9 cellular contexts compared by ENCODE assay signal in the genomic region with DNA sequence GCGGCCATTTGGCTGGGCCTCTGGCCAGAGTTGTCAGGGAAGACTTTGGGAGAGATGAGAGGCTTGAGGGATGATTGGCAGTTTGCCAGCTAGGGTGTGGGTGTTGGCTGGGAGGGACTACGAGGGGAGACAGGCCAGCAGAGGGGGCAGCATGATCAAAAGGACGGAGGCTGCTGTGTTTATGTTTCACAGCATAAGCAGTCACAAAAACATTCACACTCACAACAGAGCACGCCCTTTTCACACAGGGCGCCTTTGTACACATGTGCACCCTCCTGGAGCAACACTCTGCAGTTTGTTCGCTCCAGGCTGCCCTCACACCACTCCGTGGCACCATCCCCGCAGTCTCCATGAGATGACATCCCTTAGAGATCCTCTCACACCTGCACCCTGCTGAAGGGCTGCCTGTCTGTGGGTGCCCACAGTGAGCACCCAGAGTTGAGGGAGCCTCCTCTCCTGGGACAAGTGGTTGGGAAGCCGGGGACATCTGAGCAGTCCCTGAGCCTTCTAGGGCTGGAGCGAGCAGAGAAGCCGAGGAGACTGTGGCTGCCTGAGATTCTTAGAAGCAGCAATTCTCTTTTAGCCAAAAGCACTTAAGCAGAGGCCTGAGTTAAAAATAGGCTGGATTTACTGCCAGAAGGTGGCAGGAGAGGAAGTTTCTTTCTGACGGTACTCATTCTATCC. TPM values are rescaled to one million over a fixed set of nuclear protein-coding genes. Genes with fewer than 3 reads are reported as not detected.
DNase-seq lines count a peak whose midpoint lies in the region; ATAC-seq, FAIRE-seq and TF ChIP-seq lines count a peak whose summit lies in the region.
"Had no signal": no experiment of that assay in that cellular context is flagged by ENCODE, and none has a peak within 500 bp of the region (broad histone marks: within the 10 kb centered on the region; RNA-seq: fewer than 3 reads in every experiment).

No MANE protein-coding gene starts in this region.

- ATAC-seq in activated T-cell treated with anti-CD3 and anti-CD28 coated beads, Interleukin-2, amount 50 U/mL, for 72 hours (replicated peaks in 1 of 2): peak; percentile 47 to 51

- DNase-seq in activated T-cell treated with anti-CD3 and anti-CD28 coated beads, Interleukin-2, amount 50 U/mL, for 72 hours: no peak
- no peak for DNase-seq in activated T-cell treated with anti-CD3 and anti-CD28 coated beads, Interleukin-2, amount 50 U/mL, for 48 hours
- peak; percentile 85 to 91 for DNase-seq in NCI-H446 (lab: John Stamatoyannopoulos, UW)
- no peak for DNase-seq in ascending aorta (ENCODE audit: low spot score in 2 of 2)
- peak; percentile 59 for DNase-seq in kidney
- DNase-seq in suprapubic skin (ENCODE audit: low spot score in 2 of 2): no peak
- DNase-seq in effector CD8-positive, alpha-beta T cell (lab: John Stamatoyannopoulos, UW): no peak
- DNase-seq in GM10266 (ENCODE audit: extremely low spot score): no peak

- intact Hi-C loops in ascending aorta (cut with DNase I) (no loop called here), kidney (cut with DNase I) (loop anchor here (5.0 kb wide), 1 partner anchor 73 kb away; no protein-coding TSS in a partner anchor)

- TF ChIP-seq CTCF in ascending aorta (IDR thresholded peaks at IDR 0.05): peak in 2 of 3 experiments; percentile 32 to 53
- TF ChIP-seq CTCF in kidney (IDR thresholded peaks at IDR 0.05; ENCODE audit: borderline replicate concordance, extremely low read depth, insufficient read depth): peak; percentile 65
- peak in 1 of 2 donors; percentile 23 for TF ChIP-seq CTCF in suprapubic skin (IDR thresholded peaks at IDR 0.05)
- no peak for TF ChIP-seq CTCF in GM10266 (IDR thresholded peaks at IDR 0.05; ENCODE audit: control insufficient read depth, insufficient read depth, low read depth, missing control alignments)

- H3K27ac ChIP-seq in ascending aorta: peak overlapping the region; percentile 35 to 51
- H3K27ac ChIP-seq in kidney (ENCODE audit: low read depth in 2 of 2, low read length in 2 of 2): no peak overlapping the region
- peak overlapping the region; percentile 3 for H3K27ac ChIP-seq in suprapubic skin

- 12% methylated on average over 9 of the region's 12 CpGs for WGBS in suprapubic skin

- H3K9me3 ChIP-seq in ascending aorta (no peaks in the 10 kb centered on the region), kidney (ENCODE audit: control insufficient read depth in 1 of 2, low read length in 2 of 2) (no peaks in the 10 kb centered on the region), suprapubic skin (no peaks in the 10 kb centered on the region)

- H3K36me3 ChIP-seq in ascending aorta: no peaks in the 10 kb centered on the region
- no peaks in the 10 kb centered on the region for H3K36me3 ChIP-seq in kidney (ENCODE audit: control insufficient read depth in 1 of 2, insufficient read depth in 2 of 2, low read length in 2 of 2)
- no peaks in the 10 kb centered on the region for H3K36me3 ChIP-seq in suprapubic skin

- H3K27me3 Mint-ChIP-seq in activated T-cell treated with anti-CD3 and anti-CD28 coated beads, Interleukin-2, amount 50 U/mL, for 72 hours (ENCODE audit: low read depth): peaks cover 8% of the 10 kb centered on the region

- H3K27ac Mint-ChIP-seq in activated T-cell treated with anti-CD3 and anti-CD28 coated beads, Interleukin-2, amount 50 U/mL, for 72 hours: no peak overlapping the region
- H3K27ac Mint-ChIP-seq: activated naive CD4-positive, alpha-beta T cell treated with anti-CD3 and anti-CD28 coated beads, Interleukin-2, amount 50 U/mL, for 24 hours had no signal

- no peak for TF ChIP-seq POLR2A in suprapubic skin (IDR thresholded peaks at IDR 0.05)

- peaks cover 0 to 6% of the 10 kb centered on the region in 2 donors for H3K4me1 ChIP-seq in ascending aorta
- peaks cover 0 to 4% of the 10 kb centered on the region in 2 donors for H3K4me1 ChIP-seq in kidney (ENCODE audit: control insufficient read depth in 1 of 2, insufficient read depth in 1 of 2, low read depth in 1 of 2, low read length in 2 of 2)
- peaks cover 20% of the 10 kb centered on the region for H3K4me1 ChIP-seq in suprapubic skin

- H3K36me3 Mint-ChIP-seq in activated T-cell treated with anti-CD3 and anti-CD28 coated beads, Interleukin-2, amount 50 U/mL, for 72 hours (ENCODE audit: insufficient read depth in 2 of 2): no peaks in the 10 kb centered on the region
- H3K36me3 Mint-ChIP-seq: activated naive CD4-positive, alpha-beta T cell treated with anti-CD3 and anti-CD28 coated beads, Interleukin-2, amount 50 U/mL, for 24 hours had no signal

- FAIRE-seq in kidney (lab: Jason Lieb, UNC): no peak

- H3K9me3 Mint-ChIP-seq in activated T-cell treated with anti-CD3 and anti-CD28 coated beads, Interleukin-2, amount 50 U/mL, for 72 hours: no peaks in the 10 kb centered on the region
- H3K9me3 Mint-ChIP-seq: activated naive CD4-positive, alpha-beta T cell treated with anti-CD3 and anti-CD28 coated beads, Interleukin-2, amount 50 U/mL, for 24 hours had no signal

- H3K4me3 ChIP-seq in ascending aorta (peak overlapping the region in 1 of 2 donors; percentile 19), kidney (ENCODE audit: low read length in 2 of 2) (no peak overlapping the region), suprapubic skin (no peak overlapping the region)

- peaks cover 11% of the 10 kb centered on the region for H3K4me1 Mint-ChIP-seq in activated T-cell treated with anti-CD3 and anti-CD28 coated beads, Interleukin-2, amount 50 U/mL, for 72 hours (ENCODE audit: low read depth)

- no peak overlapping the region for H3K4me3 Mint-ChIP-seq in activated T-cell treated with anti-CD3 and anti-CD28 coated beads, Interleukin-2, amount 50 U/mL, for 72 hours
- H3K4me3 Mint-ChIP-seq: activated naive CD4-positive, alpha-beta T cell treated with anti-CD3 and anti-CD28 coated beads, Interleukin-2, amount 50 U/mL, for 24 hours had no signal

- no peak overlapping the region for H3K9ac ChIP-seq in kidney (ENCODE audit: low read length in 2 of 2)

- H3K27me3 ChIP-seq in ascending aorta (no peaks in the 10 kb centered on the region), suprapubic skin (no peaks in the 10 kb centered on the region)

- TF ChIP-seq EP300 in suprapubic skin (IDR thresholded peaks at IDR 0.05): no peak

RNA-seq across cellular contexts. Expression of a gene that starts 15.4 kb away (rescaled TPM):
- total RNA-seq in activated T-cell treated with anti-CD3 and anti-CD28 coated beads, Interleukin-2, amount 50 U/mL, for 72 hours: 1 to 10 TPM; 4.1 to 4.7 TPM
- 1.5 TPM for total RNA-seq in ascending aorta
- total RNA-seq in kidney: 1.7 TPM
- 1.2 TPM for polyA plus RNA-seq in kidney (ENCODE audit: insufficient read depth, low read depth, low replicate concordance)
- total RNA-seq in suprapubic skin: 100 to 1,000 TPM in 1 of 4 donors, 10 to 100 TPM in 3; 28.8 to 104 (median 77.6) TPM

RNA-seq across cellular contexts. Expression of a gene that starts 30.5 kb away (rescaled TPM):
- 1 to 10 TPM; 3.4 to 4.0 TPM for total RNA-seq in activated T-cell treated with anti-CD3 and anti-CD28 coated beads, Interleukin-2, amount 50 U/mL, for 72 hours
- 11.2 TPM for total RNA-seq in ascending aorta
- total RNA-seq in kidney: 7.6 TPM
- polyA plus RNA-seq in kidney (ENCODE audit: insufficient read depth, low read depth, low replicate concordance): 11.8 TPM
- total RNA-seq in suprapubic skin: 10 to 100 TPM; 22.4 to 44.2 (median 28.7) TPM

RNA-seq across cellular contexts. Expression of a gene that starts 33.6 kb away (rescaled TPM):
- total RNA-seq in activated T-cell treated with anti-CD3 and anti-CD28 coated beads, Interleukin-2, amount 50 U/mL, for 72 hours: 1 to 10 TPM in 1 of 2 donors, under 1 TPM in 1; 1.00 to 1.4 TPM
- 66.7 TPM for total RNA-seq in ascending aorta
- 133 TPM for total RNA-seq in kidney
- polyA plus RNA-seq in kidney (ENCODE audit: insufficient read depth, low read depth, low replicate concordance): 61.1 TPM
- 100 to 1,000 TPM in 3 of 4 donors, 10 to 100 TPM in 1; 88.9 to 198 (median 120) TPM for total RNA-seq in suprapubic skin

RNA-seq across cellular contexts. Expression of a gene that starts 41.6 kb away (rescaled TPM):
- 10 to 100 TPM; 65.0 to 66.3 TPM for total RNA-seq in activated T-cell treated with anti-CD3 and anti-CD28 coated beads, Interleukin-2, amount 50 U/mL, for 72 hours
- total RNA-seq in ascending aorta (9.4 TPM), kidney (34.8 TPM), suprapubic skin (10 to 100 TPM; 27.9 to 56.1 (median 32.6) TPM)
- 61.8 TPM for polyA plus RNA-seq in kidney (ENCODE audit: insufficient read depth, low read depth, low replicate concordance)

RNA-seq across cellular contexts. Expression of a gene that starts 43.0 kb away (rescaled TPM):
- total RNA-seq in activated T-cell treated with anti-CD3 and anti-CD28 coated beads, Interleukin-2, amount 50 U/mL, for 72 hours: 10 to 100 TPM; 40.8 to 42.1 TPM
- 610 TPM for total RNA-seq in ascending aorta
- total RNA-seq in kidney: 152 TPM
- 68.4 TPM for polyA plus RNA-seq in kidney (ENCODE audit: insufficient read depth, low read depth, low replicate concordance)
- total RNA-seq in suprapubic skin: 100 to 1,000 TPM; 304 to 327 (median 321) TPM

Comparison
In these comparisons a context has a peak if more than half of its experiments do, and no peak if none do; other contexts are left out.
1. DNase-seq: peak in NCI-H446 (2 of 2) and kidney (single experiment); none in activated T-cell treated with anti-CD3 and anti-CD28 coated beads, Interleukin-2, amount 50 U/mL, for 72 hours (0 of 2), activated T-cell treated with anti-CD3 and anti-CD28 coated beads, Interleukin-2, amount 50 U/mL, for 48 hours (0 of 2), ascending aorta (0 of 2), suprapubic skin (0 of 2), effector CD8-positive, alpha-beta T cell (single experiment) and GM10266 (single experiment).
2. H3K27ac ChIP-seq: peak in ascending aorta (2 of 2) and suprapubic skin (single experiment); none in kidney (0 of 2).
3. RNA of a gene that starts 15.4 kb away (total RNA-seq): 28.8 to 104 TPM in suprapubic skin; 4.1 to 4.7 TPM in activated T-cell treated with anti-CD3 and anti-CD28 coated beads, Interleukin-2, amount 50 U/mL, for 72 hours, 1.7 TPM in kidney (single experiment) and 1.5 TPM in ascending aorta (single experiment); every median in the first group is over 4 times any median in the second.
4. RNA of a gene that starts 33.6 kb away (total RNA-seq): 133 TPM in kidney (single experiment), 88.9 to 198 TPM in suprapubic skin and 66.7 TPM in ascending aorta (single experiment); 1.00 to 1.4 TPM in activated T-cell treated with anti-CD3 and anti-CD28 coated beads, Interleukin-2, amount 50 U/mL, for 72 hours; every median in the first group is over 10 times any median in the second.